In genomic region chr6:155224618-155225017, GRCh38 we compare ENCODE assay signal across 13 cellular contexts. TPM values are rescaled to one million over a fixed set of nuclear protein-coding genes. Genes with fewer than 3 reads are reported as not detected.
DNase-seq lines count a peak whose midpoint lies in the region; ATAC-seq and FAIRE-seq lines count a peak whose summit lies in the region.
"Had no signal": no experiment of that assay in that cellular context is flagged by ENCODE, and none has a peak within 500 bp of the region (broad histone marks: within the 10 kb centered on the region; RNA-seq: fewer than 3 reads in every experiment).

No MANE protein-coding gene starts in this region.

- H3K27ac Mint-ChIP-seq in CD4-positive, alpha-beta memory T cell = peak overlapping the region in 5 of 7 donors; percentile 3 to 68 (median 27)
- peak overlapping the region; percentile 47 for H3K27ac Mint-ChIP-seq in dendritic cell treated with granulocyte-macrophage colony-stimulating factor and Interleukin-4, amounts not matched to agents 40 ng/mL and 50 ng/mL, for 4 days

- H3K9me3 ChIP-seq in CD4-positive, alpha-beta memory T cell (ENCODE audit: control insufficient read depth in 1 of 2, low read length in 2 of 2) = no peaks in the 10 kb centered on the region

- no peak for ATAC-seq in HG02588 (IDR thresholded peaks at IDR 0.05; ENCODE audit: unreplicated experiment)
- no peak for ATAC-seq in GM21576 (IDR thresholded peaks at IDR 0.05; ENCODE audit: unreplicated experiment)

- no peaks in the 10 kb centered on the region for H3K36me3 Mint-ChIP-seq in CD4-positive, alpha-beta memory T cell
- H3K36me3 Mint-ChIP-seq in dendritic cell treated with granulocyte-macrophage colony-stimulating factor and Interleukin-4, amounts not matched to agents 40 ng/mL and 50 ng/mL, for 4 days (ENCODE audit: low read depth) = no peaks in the 10 kb centered on the region

- H3K9me3 Mint-ChIP-seq in CD4-positive, alpha-beta memory T cell = peaks cover 0 to 2% (median 0%) of the 10 kb centered on the region in 8 donors
- peaks cover 3% of the 10 kb centered on the region for H3K9me3 Mint-ChIP-seq in dendritic cell treated with granulocyte-macrophage colony-stimulating factor and Interleukin-4, amounts not matched to agents 40 ng/mL and 50 ng/mL, for 4 days

- DNase-seq in A172 (ENCODE audit: low spot score) = peak; percentile 39
- no peak for DNase-seq in CD4-positive, alpha-beta memory T cell
- DNase-seq in RPMI7951 (ENCODE audit: low read depth) = peak; percentile 40
- no peak for DNase-seq in inferior parietal cortex (ENCODE audit: extremely low spot score)
- no peak for DNase-seq in RCC 7860 (ENCODE audit: low spot score)
- DNase-seq: NCI-H1694 treated with DMSO at 0.1 percent for 48 hours, occipital lobe had no signal

- POLR2A ChIA-PET in CD4-positive, alpha-beta memory T cell (lab: Charles Lee; ENCODE audit: partially characterized antibody) = no interaction called here

- peaks cover under 1 to 5% of the 10 kb centered on the region in 2 donors for H3K27me3 Mint-ChIP-seq in CD4-positive, alpha-beta memory T cell
- no peaks in the 10 kb centered on the region for H3K27me3 Mint-ChIP-seq in dendritic cell treated with granulocyte-macrophage colony-stimulating factor and Interleukin-4, amounts not matched to agents 40 ng/mL and 50 ng/mL, for 4 days

- CTCF ChIA-PET in CD4-positive, alpha-beta memory T cell (lab: Charles Lee; ENCODE audit: partially characterized antibody) = interaction anchor here (1.3 to 1.7 kb wide), 3 partner anchors 21 to 47 kb away, joined by 3 to 4 read pairs (median 4); no protein-coding TSS in a partner anchor

- peak overlapping the region in 2 of 8 donors; percentile 5 for H3K4me3 Mint-ChIP-seq in CD4-positive, alpha-beta memory T cell
- H3K4me3 Mint-ChIP-seq in dendritic cell treated with granulocyte-macrophage colony-stimulating factor and Interleukin-4, amounts not matched to agents 40 ng/mL and 50 ng/mL, for 4 days = no peak overlapping the region

- peaks cover 13% of the 10 kb centered on the region for H3K4me1 ChIP-seq in CD4-positive, alpha-beta memory T cell (ENCODE audit: insufficient read depth, low read length)

- no peak for FAIRE-seq in RCC 7860 (lab: Jason Lieb, UNC)

- H3K4me3 ChIP-seq in CD4-positive, alpha-beta memory T cell (ENCODE audit: low read length in 2 of 2) = no peak overlapping the region

- no peaks in the 10 kb centered on the region for H3K27me3 ChIP-seq in CD4-positive, alpha-beta memory T cell (ENCODE audit: insufficient read depth, low read length)

- intact Hi-C loops in CD4-positive, alpha-beta memory T cell (cut with micrococcal nuclease) = no loop called here
- intact Hi-C loops in dendritic cell treated with granulocyte-macrophage colony-stimulating factor and Interleukin-4, amounts not matched to agents 40 ng/mL and 50 ng/mL, for 4 days (cut with micrococcal nuclease) = no loop called here

- no peaks in the 10 kb centered on the region for H3K36me3 ChIP-seq in CD4-positive, alpha-beta memory T cell (ENCODE audit: insufficient read depth, low read length)

- no peak overlapping the region for H3K27ac ChIP-seq in CD4-positive, alpha-beta memory T cell (ENCODE audit: low read depth, low read length)

- peaks cover 9 to 11% (median 10%) of the 10 kb centered on the region in 4 donors for H3K4me1 Mint-ChIP-seq in CD4-positive, alpha-beta memory T cell
- H3K4me1 Mint-ChIP-seq in dendritic cell treated with granulocyte-macrophage colony-stimulating factor and Interleukin-4, amounts not matched to agents 40 ng/mL and 50 ng/mL, for 4 days (ENCODE audit: low read depth) = peaks cover 40% of the 10 kb centered on the region

RNA-seq across cellular contexts. Expression of gene CLDN20, which starts 39.2 kb away (rescaled TPM):
- total RNA-seq in A172 (2014; rRNA removed; shearing (Covaris generic)) = not detected in 2 replicates
- not detected for total RNA-seq in CD4-positive, alpha-beta memory T cell
- polyA plus RNA-seq in CD4-positive, alpha-beta memory T cell = not detected
- not detected in 2 replicates for total RNA-seq in RPMI7951 (2014; rRNA removed; shearing (Covaris generic))
- total RNA-seq: dermis microvascular lymphatic vessel endothelial cell, glomerular endothelial cell, occipital lobe, OCI-LY7 had no signal

Comparison
In these comparisons a context has a peak if more than half of its experiments do, and no peak if none do; other contexts are left out.
1. DNase-seq: peak in A172 (single experiment) and RPMI7951 (single experiment); none in CD4-positive, alpha-beta memory T cell (0 of 5), inferior parietal cortex (single experiment) and RCC 7860 (single experiment).